ENCODE assay signal across 29 cellular contexts in genomic region chr10:10902951-10903350, GRCh38.
"Had no signal": no experiment of that assay in that cellular context is flagged by ENCODE, and none has a peak within 500 bp of the region (broad histone marks: within the 10 kb centered on the region; RNA-seq: fewer than 3 reads in every experiment).

No MANE protein-coding gene starts in this region.

- H3K36me3 ChIP-seq: ascending aorta, brain microvascular endothelial cell, breast epithelium had no signal

- H3K4me3 ChIP-seq: ascending aorta, body of pancreas, breast epithelium had no signal

- H3K9me3 ChIP-seq: ascending aorta, body of pancreas, breast epithelium had no signal

- H3K27ac ChIP-seq: ascending aorta, body of pancreas, brain microvascular endothelial cell, breast epithelium, VCaP had no signal

- DNase-seq: activated B cell treated with CpG ODN at 0.5 μM for 24 hours; activated CD4-positive, alpha-beta memory T cell treated with anti-CD3 and anti-CD28 coated beads for 36 hours; activated CD4-positive, alpha-beta T cell treated with anti-CD3 and anti-CD28 coated beads for 4 hours; activated CD4-positive, alpha-beta T cell treated with anti-CD3 and anti-CD28 coated beads, Interleukin-2, amount 10 ng/mL, durations not matched to agents 24 days and 14 days; activated CD4-positive, alpha-beta T cell treated with anti-CD3 and anti-CD28 coated beads, Interleukin-2, amount 50 U/mL, for 1 hour; activated CD4-positive, alpha-beta T cell treated with anti-CD3 and anti-CD28 coated beads, Interleukin-2, amount 50 U/mL, for 4 hours; activated CD4-positive, CD25-positive, alpha-beta regulatory T cell treated with anti-CD3 and anti-CD28 coated beads, Interleukin-2, amount 50 U/mL, for 72 hours; activated CD8-positive, alpha-beta memory T cell treated with anti-CD3 and anti-CD28 coated beads, Interleukin-2, amount 50 U/mL, for 4 hours; activated effector memory CD4-positive, alpha-beta T cell treated with anti-CD3 and anti-CD28 coated beads, Interleukin-2, amount 50 U/mL, for 16 hours; activated gamma-delta T cell treated with Interleukin-2 at 50 U/mL for 16 hours; activated naive CD4-positive, alpha-beta T cell; activated naive CD4-positive, alpha-beta T cell treated with anti-CD3 and anti-CD28 coated beads for 36 hours; activated naive CD4-positive, alpha-beta T cell treated with anti-CD3 and anti-CD28 coated beads, Interleukin-2, amount 50 U/mL, for 16 hours; activated naive CD8-positive, alpha-beta T cell treated with anti-CD3 and anti-CD28 coated beads for 36 hours; activated T-cell treated with anti-CD3 and anti-CD28 coated beads for 4 hours; activated T-cell treated with anti-CD3 and anti-CD28 coated beads, Interleukin-2, amount 50 U/mL, for 1 hour; activated T-cell treated with anti-CD3 and anti-CD28 coated beads, Interleukin-2, amount 50 U/mL, for 4 hours; activated T-cell treated with anti-CD3 and anti-CD28 coated beads, Interleukin-2, amount 50 U/mL, for 72 hours; amygdala; anterior cingulate cortex; body of pancreas; brain microvascular endothelial cell; central memory CD4-positive, alpha-beta T cell; T-helper 17 cell; T1000 had no signal

- H3K27me3 ChIP-seq: ascending aorta, body of pancreas, brain microvascular endothelial cell, breast epithelium had no signal

- H3K4me1 ChIP-seq: ascending aorta, body of pancreas, breast epithelium had no signal

- ATAC-seq: activated T-cell treated with anti-CD3 and anti-CD28 coated beads, Interleukin-2, amount 50 U/mL, for 72 hours; activated T-helper 17 cell treated with anti-CD3 and anti-CD28 coated beads, Interleukin-2, amount 50 U/mL, for 72 hours; body of pancreas; T-helper 17 cell had no signal
